17 cellular contexts compared by ENCODE assay signal in the genomic region with DNA sequence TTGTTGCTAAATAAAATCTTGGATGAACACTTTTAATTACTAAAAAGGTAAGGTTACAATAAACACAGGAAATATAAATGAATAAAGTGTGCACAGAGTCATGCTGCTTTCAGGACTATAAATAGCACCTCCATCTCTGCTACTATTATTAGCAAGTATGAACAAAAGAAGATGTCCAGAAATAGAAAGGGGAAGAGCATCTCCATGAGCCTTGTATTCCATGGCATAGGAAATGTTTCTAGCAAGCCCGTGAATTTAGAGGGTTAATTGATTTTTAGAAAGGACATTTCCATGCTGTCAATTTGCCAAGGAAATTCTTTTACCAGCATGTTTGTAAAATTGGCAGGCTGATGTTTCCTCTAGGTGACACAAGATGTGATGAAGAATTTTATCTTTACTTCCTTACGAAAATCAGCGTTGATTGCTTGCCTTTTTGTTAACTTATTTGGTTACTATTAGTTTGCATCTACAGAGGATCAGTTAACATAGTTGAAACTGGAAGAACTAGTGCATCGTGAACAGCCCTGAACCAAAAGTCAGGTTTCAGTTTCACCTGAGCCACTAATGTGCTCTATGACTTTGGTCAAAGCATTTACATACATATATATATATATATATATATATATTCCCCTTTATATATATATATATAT. TPM values are rescaled to one million over a fixed set of nuclear protein-coding genes. Genes with fewer than 3 reads are reported as not detected.
A peak's percentile ranks its signal among the peaks of the same experiment; 100 is the strongest.
DNase-seq lines count a peak whose midpoint lies in the region; ATAC-seq, FAIRE-seq and TF ChIP-seq lines count a peak whose summit lies in the region.
"Had no signal": no experiment of that assay in that cellular context is flagged by ENCODE, and none has a peak within 500 bp of the region (broad histone marks: within the 10 kb centered on the region; RNA-seq: fewer than 3 reads in every experiment).

No MANE protein-coding gene starts in this region.

- no peak for TF ChIP-seq POLR2A in suprapubic skin (IDR thresholded peaks at IDR 0.05)

- TF ChIP-seq CTCF in left ventricle myocardium inferior (IDR thresholded peaks at IDR 0.05; ENCODE audit: borderline replicate concordance) (no peak), right atrium auricular region (IDR thresholded peaks at IDR 0.05) (no peak), suprapubic skin (IDR thresholded peaks at IDR 0.05) (no peak)

- no peak for FAIRE-seq in small intestine (lab: Jason Lieb, UNC)

- H3K4me3 ChIP-seq in left ventricle myocardium inferior (peak overlapping the region; percentile 19), right atrium auricular region (no peak overlapping the region), small intestine (ENCODE audit: low read depth in 1 of 2, low read length in 2 of 2) (no peak overlapping the region), suprapubic skin (no peak overlapping the region)
- H3K4me3 ChIP-seq: Peyer's patch, upper lobe of left lung had no signal

- H3K4me1 ChIP-seq in left ventricle myocardium inferior (peaks cover 35% of the 10 kb centered on the region), right atrium auricular region (peaks cover 0 to 24% of the 10 kb centered on the region in 2 donors), small intestine (ENCODE audit: control insufficient read depth in 2 of 2, insufficient read depth in 1 of 2, low read depth in 1 of 2, low read length in 1 of 2) (no peaks in the 10 kb centered on the region), suprapubic skin (no peaks in the 10 kb centered on the region)
- H3K4me1 ChIP-seq: Peyer's patch had no signal

- ATAC-seq in HG02588 (IDR thresholded peaks at IDR 0.05; ENCODE audit: unreplicated experiment) (peak; percentile 87), HG03439 (IDR thresholded peaks at IDR 0.05; ENCODE audit: unreplicated experiment) (peak; percentile 78)
- ATAC-seq: WTC11 had no signal

- DNase-seq in left ventricle myocardium inferior (no peak), right atrium auricular region (ENCODE audit: low spot score) (no peak), small intestine (peak; percentile 46), suprapubic skin (ENCODE audit: low spot score in 2 of 2) (no peak), RKO (ENCODE audit: low spot score) (no peak), DMS53 (lab: John Stamatoyannopoulos, UW) (no peak)
- DNase-seq: ACHN; central memory CD4-positive, alpha-beta T cell; NCI-H1417; Peyer's patch; upper lobe of left lung had no signal

- no peak for TF ChIP-seq EP300 in suprapubic skin (IDR thresholded peaks at IDR 0.05)

- H3K27me3 ChIP-seq in left ventricle myocardium inferior (ENCODE audit: low read depth) (no peaks in the 10 kb centered on the region), right atrium auricular region (no peaks in the 10 kb centered on the region), small intestine (ENCODE audit: control insufficient read depth in 2 of 2, insufficient read depth in 2 of 2, low read length in 2 of 2) (peaks cover 0 to 3% of the 10 kb centered on the region in 2 donors), suprapubic skin (peaks cover 30% of the 10 kb centered on the region)
- H3K27me3 ChIP-seq: Peyer's patch, upper lobe of left lung had no signal

- no peaks in the 10 kb centered on the region for H3K36me3 ChIP-seq in left ventricle myocardium inferior
- H3K36me3 ChIP-seq in right atrium auricular region = no peaks in the 10 kb centered on the region
- H3K36me3 ChIP-seq in small intestine (ENCODE audit: control insufficient read depth in 2 of 2, insufficient read depth in 2 of 2, low read length in 2 of 2) = peaks cover 0 to 4% of the 10 kb centered on the region in 2 donors
- no peaks in the 10 kb centered on the region for H3K36me3 ChIP-seq in suprapubic skin
- H3K36me3 ChIP-seq: Peyer's patch, upper lobe of left lung had no signal

- intact Hi-C loops in left ventricle myocardium inferior (cut with micrococcal nuclease) = no loop called here

- WGBS in small intestine, 3 donors = 9 to 45% (median 24%) methylated on average over 4 of the region's 4 CpGs
- 52% methylated on average over 4 of the region's 4 CpGs for WGBS in suprapubic skin

- no peaks in the 10 kb centered on the region for H3K9me3 ChIP-seq in left ventricle myocardium inferior (replicated peaks)
- H3K9me3 ChIP-seq in right atrium auricular region = no peaks in the 10 kb centered on the region
- H3K9me3 ChIP-seq in small intestine (ENCODE audit: control insufficient read depth, low read depth) = no peaks in the 10 kb centered on the region
- no peaks in the 10 kb centered on the region for H3K9me3 ChIP-seq in suprapubic skin
- H3K9me3 ChIP-seq: Peyer's patch, upper lobe of left lung had no signal

- H3K27ac ChIP-seq in left ventricle myocardium inferior (replicated peaks) (peak overlapping the region; percentile 1), right atrium auricular region (no peak overlapping the region), small intestine (ENCODE audit: low read depth in 1 of 2, low read length in 1 of 2) (no peak overlapping the region), suprapubic skin (no peak overlapping the region)
- H3K27ac ChIP-seq: Peyer's patch, upper lobe of left lung had no signal

RNA-seq across cellular contexts. Expression of a gene that starts 45.3 kb away (rescaled TPM):
- total RNA-seq in left ventricle myocardium inferior (1.3 TPM), right atrium auricular region (under 1 TPM; 0.44 to 0.63 TPM), suprapubic skin (1 to 10 TPM in 2 of 4 donors, under 1 TPM in 2; 0.49 to 3.3 (median 0.96) TPM)
- 10 to 100 TPM; 14.1 to 21.5 (median 16.1) TPM for polyA plus RNA-seq in small intestine
- total RNA-seq: fibroblast of lung, kidney epithelial cell, osteoblast had no signal
